In the genomic region with DNA sequence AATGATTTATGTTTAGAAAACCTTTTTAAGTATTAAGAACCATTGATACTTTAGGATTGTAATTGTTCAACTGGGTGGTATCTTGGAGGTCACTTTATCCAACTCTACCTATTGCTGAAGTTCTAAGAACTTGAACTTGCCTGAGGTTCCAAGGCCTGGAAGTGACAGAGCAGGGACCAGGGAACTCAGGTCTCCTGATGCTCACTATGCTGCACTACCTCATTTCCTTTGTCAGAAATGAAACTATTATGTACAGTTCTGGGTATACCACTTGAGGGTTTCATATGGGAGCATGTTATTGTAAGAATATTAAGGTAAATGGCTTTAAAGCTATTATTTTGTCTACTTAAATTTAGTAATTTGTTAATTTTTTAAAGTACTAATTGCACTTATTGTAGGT, we compare ENCODE assay signal across 10 cellular contexts. TPM values are rescaled to one million over a fixed set of nuclear protein-coding genes. Genes with fewer than 3 reads are reported as not detected.
DNase-seq lines count a peak whose midpoint lies in the region; ATAC-seq, FAIRE-seq and TF ChIP-seq lines count a peak whose summit lies in the region.
"Had no signal": no experiment of that assay in that cellular context is flagged by ENCODE, and none has a peak within 500 bp of the region (broad histone marks: within the 10 kb centered on the region; RNA-seq: fewer than 3 reads in every experiment).

No MANE protein-coding gene starts in this region.

- ATAC-seq in HG03342 (IDR thresholded peaks at IDR 0.05; ENCODE audit: unreplicated experiment), result peak; percentile 32
- no peak for ATAC-seq in K562
- ATAC-seq: psoas muscle had no signal

- intact Hi-C loops in K562 (cut with micrococcal nuclease), result loop anchor here (5.0 kb wide), 1 partner anchor 182 kb away; no protein-coding TSS in a partner anchor
- intact Hi-C loops in colonic mucosa (cut with DNase I), result no loop called here
- intact Hi-C loops in uterus (cut with DNase I; ENCODE audit: low total_unique reads), result no loop called here

- no peaks in the 10 kb centered on the region for H3K9me3 ChIP-seq in BLaER1 treated with 17β-estradiol and CSF1 and Interleukin-3, amounts not matched to agents 10 nM and 100 nM (replicated peaks in 1 of 11)
- H3K9me3 ChIP-seq in K562 (replicated peaks; ENCODE audit: control insufficient read depth, insufficient read depth, low read depth, low read length) (no peaks in the 10 kb centered on the region), colonic mucosa (no peaks in the 10 kb centered on the region), uterus (no peaks in the 10 kb centered on the region)
- H3K9me3 ChIP-seq: psoas muscle had no signal

- peaks cover 0 to 8% (median 0%) of the 10 kb centered on the region in 11 experiments; a peak in 4 of 22 replicates for H3K36me3 ChIP-seq in BLaER1 treated with 17β-estradiol and CSF1 and Interleukin-3, amounts not matched to agents 10 nM and 100 nM
- peaks cover 3% of the 10 kb centered on the region; the same call in 1 of the 3 replicates for H3K36me3 ChIP-seq in K562 (ENCODE audit: control insufficient read depth, insufficient read depth, low read length)
- no peaks in the 10 kb centered on the region for H3K36me3 ChIP-seq in colonic mucosa
- H3K36me3 ChIP-seq in uterus, result no peaks in the 10 kb centered on the region

- no peaks in the 10 kb centered on the region for H3K9me1 ChIP-seq in K562 (ENCODE audit: control insufficient read depth, insufficient read depth, low read length)

- FAIRE-seq in GM19239 (lab: Jason Lieb, UNC) (peak; percentile 80), K562 (lab: Jason Lieb, UNC) (peak; percentile 11)

- no peak overlapping the region for H3K4me3 ChIP-seq in BLaER1 treated with 17β-estradiol and CSF1 and Interleukin-3, amounts not matched to agents 10 nM and 100 nM
- H3K4me3 ChIP-seq in K562, result no peak overlapping the region
- H3K4me3 ChIP-seq in colonic mucosa, result no peak overlapping the region
- H3K4me3 ChIP-seq in uterus, result no peak overlapping the region

- no peaks in the 10 kb centered on the region for H3K27me3 ChIP-seq in BLaER1 treated with 17β-estradiol and CSF1 and Interleukin-3, amounts not matched to agents 10 nM and 100 nM
- no peaks in the 10 kb centered on the region for H3K27me3 ChIP-seq in K562 (ENCODE audit: control insufficient read depth in 2 of 2, insufficient read depth in 2 of 2, low read length in 2 of 2)
- H3K27me3 ChIP-seq in colonic mucosa, result no peaks in the 10 kb centered on the region
- H3K27me3 ChIP-seq in uterus, result no peaks in the 10 kb centered on the region

- in situ Hi-C loops in K562 (cut with MboI), result no loop called here

- H3K4me1 ChIP-seq in BLaER1 treated with 17β-estradiol and CSF1 and Interleukin-3, amounts not matched to agents 10 nM and 100 nM, result peaks cover 6 to 37% (median 32%) of the 10 kb centered on the region in 10 experiments
- H3K4me1 ChIP-seq in K562 (replicated peaks in 1 of 2; ENCODE audit: control insufficient read depth in 2 of 2, insufficient read depth in 2 of 2, low read length in 2 of 2) (peaks cover 0 to 6% of the 10 kb centered on the region in 2 experiments; a peak in 2 of 5 replicates), colonic mucosa (no peaks in the 10 kb centered on the region), uterus (peaks cover 0 to 15% of the 10 kb centered on the region in 2 donors)

- TF ChIP-seq RAD21 in K562 (CRISPR knock-in tag; conservative IDR thresholded peaks at IDR 0.05 in 1 of 2, IDR thresholded peaks at IDR 0.05 in 1 of 2), result no peak

- CTCF ChIA-PET in K562 (lab: Yijun Ruan, JAX; ENCODE audit: low intra/inter-chr PET ratio), result no interaction called here

- BruUV-seq in K562 (replicated peaks; lab: Mats Ljungman, UMichigan), result no TSS peak

- H3K9ac ChIP-seq in BLaER1 treated with 17β-estradiol and CSF1 and Interleukin-3, amounts not matched to agents 10 nM and 100 nM, result peak overlapping the region in 2 of 11 experiments; percentile 17 to 96; a peak in 2 of 22 replicates
- H3K9ac ChIP-seq in K562 (ENCODE audit: insufficient read depth in 1 of 2, low read depth in 2 of 2, low read length in 2 of 2) (no peak overlapping the region), colonic mucosa (ENCODE audit: low read depth in 2 of 2, low read length in 2 of 2) (no peak overlapping the region)

- H4K20me1 ChIP-seq in BLaER1 treated with 17β-estradiol and CSF1 and Interleukin-3, amounts not matched to agents 10 nM and 100 nM, result peaks cover 0 to 40% (median 9%) of the 10 kb centered on the region in 11 experiments; a peak in 13 of 22 replicates
- no peaks in the 10 kb centered on the region for H4K20me1 ChIP-seq in K562 (replicated peaks; ENCODE audit: control insufficient read depth, insufficient read depth, low read length)

- H3K27ac ChIP-seq in BLaER1 treated with 17β-estradiol and CSF1 and Interleukin-3, amounts not matched to agents 10 nM and 100 nM, result no peak overlapping the region
- no peak overlapping the region; the same call in 2 of the 3 replicates for H3K27ac ChIP-seq in K562 (ENCODE audit: extremely low read depth, low read depth, low read length)
- no peak overlapping the region for H3K27ac ChIP-seq in colonic mucosa
- H3K27ac ChIP-seq in uterus, result no peak overlapping the region
- H3K27ac ChIP-seq: epithelial cell of prostate, psoas muscle had no signal

- peaks cover 66% of the 10 kb centered on the region for H3K79me2 ChIP-seq in K562 (ENCODE audit: control insufficient read depth, insufficient read depth, low read length)

- no peak for TF ChIP-seq EP300 in K562 (IDR thresholded peaks at IDR 0.05; ENCODE audit: low read length)

- TF ChIP-seq POLR2A in K562 (conservative IDR thresholded peaks at IDR 0.05), result no peak
- no peak for TF ChIP-seq POLR2A in uterus (IDR thresholded peaks at IDR 0.05)

- TF ChIP-seq CTCF in K562 (IDR thresholded peaks at IDR 0.05 in 2 of 3, conservative IDR thresholded peaks at IDR 0.05 in 1 of 3; ENCODE audit: insufficient read depth in 2 of 3, low read depth in 1 of 3, low read length in 3 of 3) (no peak), colonic mucosa (IDR thresholded peaks at IDR 0.05) (no peak), uterus (IDR thresholded peaks at IDR 0.05) (no peak)

- POLR2A ChIA-PET in K562 (lab: Yijun Ruan, JAX), result no interaction called here

- no peak overlapping the region for H2AFZ ChIP-seq in K562 (ENCODE audit: low read depth, low read length)

- H3K4me2 ChIP-seq in BLaER1 treated with 17β-estradiol and CSF1 and Interleukin-3, amounts not matched to agents 10 nM and 100 nM, result peak overlapping the region; percentile 49 to 99 (median 93); a peak in 17 of 22 replicates
- H3K4me2 ChIP-seq in K562 (ENCODE audit: insufficient read depth, low read length), result no peak overlapping the region; the same call in 1 of the 2 replicates

- DNase-seq in GM19239 (ENCODE audit: insufficient read length, low spot score) (no peak), K562 (ENCODE audit: extremely low read depth in 1 of 4, low spot score in 3 of 4) (no peak), NOMO-1 (lab: John Stamatoyannopoulos, UW; ENCODE audit: unreplicated experiment in 2 of 2) (no peak), colonic mucosa (no peak), uterus (no peak), SHP77 treated with DMSO at 0.1 percent for 48 hours (lab: John Stamatoyannopoulos, UW) (no peak)
- DNase-seq: psoas muscle had no signal

RNA-seq across cellular contexts. Expression of gene MBD5, which starts 3.0 kb away (rescaled TPM):
- total RNA-seq in K562 (2011; cell fraction: chromatin; rRNA removed; ENCODE audit: low replicate concordance), result 27.5 and 81.6 TPM in 2 replicates
- 19.5 and 21.8 TPM in 2 replicates for total RNA-seq in K562 (2011; cell fraction: nucleolus; rRNA removed)
- total RNA-seq in K562 (2011; cell fraction: nucleoplasm; rRNA removed), result 51.9 and 119 TPM in 2 replicates
- total RNA-seq in K562 (2014; rRNA removed), result 5.1 and 5.4 TPM in 2 replicates
- 11.1 and 13.0 TPM in 2 replicates for total RNA-seq in K562 (2014; rRNA removed; fragmentation: Illumina TruSeq; extraction: Trizol)
- total RNA-seq in K562 (2015; rRNA removed; fragmentation: Illumina TruSeq; extraction: Trizol), result 9.5 and 12.0 TPM in 2 replicates
- total RNA-seq in K562 (2021), result 9.8 and 13.9 TPM in 2 replicates
- 14.5 and 24.2 TPM in 2 replicates for polyA plus RNA-seq in K562 (2011; rRNA removed)
- polyA plus RNA-seq in K562 (2011; cell fraction: cytosol; rRNA removed), result 8.2 and 11.8 TPM in 2 replicates
- polyA plus RNA-seq in K562 (2011; cell fraction: nucleus; rRNA removed), result 32.2 and 33.0 TPM in 2 replicates
- 7.0 and 9.5 TPM in 2 replicates for polyA plus RNA-seq in K562 (2012)
- polyA plus RNA-seq in K562 (2014; fragmentation: Illumina TruSeq; extraction: Trizol), result 9.0 and 9.1 TPM in 2 replicates
- polyA plus RNA-seq in K562 (2014; fragmentation: Nextera tagmentation; extraction: Ambion mirVana), result 1 to 10 TPM; 3.4 to 3.6 TPM
- 6.2 and 6.8 TPM in 2 replicates for polyA plus RNA-seq in K562 (2014; rRNA removed)
- polyA minus RNA-seq in K562 (2011; rRNA and poly(A)+ RNA removed), result 34.7 and 48.3 TPM in 2 replicates
- 7.8 and 18.7 TPM in 2 replicates for polyA minus RNA-seq in K562 (2011; cell fraction: cytosol; rRNA and poly(A)+ RNA removed)
- polyA minus RNA-seq in K562 (2011; cell fraction: nucleus; rRNA and poly(A)+ RNA removed), result 63.7 and 108 TPM in 2 replicates
- 10 to 100 TPM; 26.7 to 29.6 TPM for total RNA-seq in colonic mucosa
- 10 to 100 TPM; 17.4 to 77.9 (median 51.5) TPM for total RNA-seq in uterus

RNA-seq across cellular contexts. Expression of gene ORC4, which starts 3.3 kb away (rescaled TPM):
- 31.8 and 105 TPM in 2 replicates for total RNA-seq in K562 (2011; cell fraction: chromatin; rRNA removed; ENCODE audit: low replicate concordance)
- 17.7 and 26.2 TPM in 2 replicates for total RNA-seq in K562 (2011; cell fraction: nucleolus; rRNA removed)
- total RNA-seq in K562 (2011; cell fraction: nucleoplasm; rRNA removed), result 42.5 and 60.5 TPM in 2 replicates
- total RNA-seq in K562 (2014; rRNA removed) (61.4 and 62.2 TPM in 2 replicates), K562 (2014; rRNA removed; fragmentation: Illumina TruSeq; extraction: Trizol) (70.0 and 94.9 TPM in 2 replicates), K562 (2015; rRNA removed; fragmentation: Illumina TruSeq; extraction: Trizol) (49.2 and 58.6 TPM in 2 replicates), K562 (2021) (60.3 and 65.4 TPM in 2 replicates), colonic mucosa (10 to 100 TPM; 42.0 to 42.3 TPM), uterus (100 to 1,000 TPM in 1 of 4 donors, 10 to 100 TPM in 2, 1 to 10 TPM in 1; 5.4 to 146 (median 65.0) TPM)
- polyA plus RNA-seq in K562 (2011; rRNA removed) (58.4 and 86.5 TPM in 2 replicates), K562 (2014; fragmentation: Illumina TruSeq; extraction: Trizol) (64.1 and 100 TPM in 2 replicates), K562 (2014; fragmentation: Nextera tagmentation; extraction: Ambion mirVana) (10 to 100 TPM; 86.8 to 90.0 TPM), K562 (2014; rRNA removed) (70.5 and 86.5 TPM in 2 replicates)
- 14.9 and 49.8 TPM in 2 replicates for polyA plus RNA-seq in K562 (2011; cell fraction: cytosol; rRNA removed)
- 38.3 and 62.9 TPM in 2 replicates for polyA plus RNA-seq in K562 (2011; cell fraction: nucleus; rRNA removed)
- polyA plus RNA-seq in K562 (2012), result 51.3 and 54.1 TPM in 2 replicates
- 73.0 and 88.3 TPM in 2 replicates for polyA minus RNA-seq in K562 (2011; rRNA and poly(A)+ RNA removed)
- polyA minus RNA-seq in K562 (2011; cell fraction: cytosol; rRNA and poly(A)+ RNA removed), result 21.6 and 26.1 TPM in 2 replicates
- polyA minus RNA-seq in K562 (2011; cell fraction: nucleus; rRNA and poly(A)+ RNA removed), result 42.7 and 84.9 TPM in 2 replicates
